12 cellular contexts compared by ENCODE assay signal in genomic region chr19:16161848-16162247, GRCh38. TPM values are rescaled to one million over a fixed set of nuclear protein-coding genes. Genes with fewer than 3 reads are reported as not detected.
A peak's percentile ranks its signal among the peaks of the same experiment; 100 is the strongest.
DNase-seq lines count a peak whose midpoint lies in the region; ATAC-seq and TF ChIP-seq lines count a peak whose summit lies in the region.
"Had no signal": no experiment of that assay in that cellular context is flagged by ENCODE, and none has a peak within 500 bp of the region (broad histone marks: within the 10 kb centered on the region; RNA-seq: fewer than 3 reads in every experiment).

No MANE protein-coding gene starts in this region.

- H3K36me3 ChIP-seq in stomach = peaks cover 0 to 10% (median 9%) of the 10 kb centered on the region in 4 donors
- H3K36me3 ChIP-seq in heart left ventricle = no peaks in the 10 kb centered on the region
- H3K36me3 ChIP-seq: HAP-1 had no signal

- CTCF ChIA-PET in activated CD4-positive, alpha-beta memory T cell treated with anti-CD3 and anti-CD28 coated beads, Interleukin-2, amount 10 ng/mL, durations not matched to agents 7 days and 5 days (lab: Charles Lee) = interaction anchor here (0.6 to 1.2 kb wide), 5 partner anchors 18 to 531 kb away, joined by 3 to 4 read pairs (median 4); no protein-coding TSS in a partner anchor

- intact Hi-C loops in stomach (cut with DNase I; ENCODE audit: low total_unique reads) (no loop called here), heart left ventricle (cut with DNase I) (no loop called here)

- no peaks in the 10 kb centered on the region for H3K9me3 Mint-ChIP-seq in activated CD4-positive, alpha-beta memory T cell treated with anti-CD3 and anti-CD28 coated beads, Interleukin-2, amount 10 ng/mL, durations not matched to agents 7 days and 5 days

- no peak overlapping the region for H3K4me3 Mint-ChIP-seq in activated CD4-positive, alpha-beta memory T cell treated with anti-CD3 and anti-CD28 coated beads, Interleukin-2, amount 10 ng/mL, durations not matched to agents 7 days and 5 days

- H3K9me3 ChIP-seq in stomach (no peaks in the 10 kb centered on the region), heart left ventricle (no peaks in the 10 kb centered on the region)
- H3K9me3 ChIP-seq: HAP-1 had no signal

- H3K4me3 ChIP-seq in stomach (no peak overlapping the region), heart left ventricle (no peak overlapping the region)
- H3K4me3 ChIP-seq: HAP-1 had no signal

- H3K27ac ChIP-seq in stomach (no peak overlapping the region), heart left ventricle (no peak overlapping the region)
- H3K27ac ChIP-seq: parathyroid adenoma had no signal

- peaks cover 21% of the 10 kb centered on the region for H3K4me1 Mint-ChIP-seq in activated CD4-positive, alpha-beta memory T cell treated with anti-CD3 and anti-CD28 coated beads, Interleukin-2, amount 10 ng/mL, durations not matched to agents 7 days and 5 days

- peaks cover 14% of the 10 kb centered on the region for H3K36me3 Mint-ChIP-seq in activated CD4-positive, alpha-beta memory T cell treated with anti-CD3 and anti-CD28 coated beads, Interleukin-2, amount 10 ng/mL, durations not matched to agents 7 days and 5 days (ENCODE audit: low read depth)

- H3K27me3 Mint-ChIP-seq in activated CD4-positive, alpha-beta memory T cell treated with anti-CD3 and anti-CD28 coated beads, Interleukin-2, amount 10 ng/mL, durations not matched to agents 7 days and 5 days = no peaks in the 10 kb centered on the region

- H3K27me3 ChIP-seq in stomach (no peaks in the 10 kb centered on the region), heart left ventricle (peaks cover 0 to 4% (median 0%) of the 10 kb centered on the region in 9 donors)

- ATAC-seq in HG03378 (IDR thresholded peaks at IDR 0.05; ENCODE audit: unreplicated experiment) = no peak
- no peak for ATAC-seq in heart left ventricle

- H3K27ac Mint-ChIP-seq in activated CD4-positive, alpha-beta memory T cell treated with anti-CD3 and anti-CD28 coated beads, Interleukin-2, amount 10 ng/mL, durations not matched to agents 7 days and 5 days = peak overlapping the region; percentile 58

- POLR2A ChIA-PET in activated CD4-positive, alpha-beta memory T cell treated with anti-CD3 and anti-CD28 coated beads, Interleukin-2, amount 10 ng/mL, durations not matched to agents 7 days and 5 days (lab: Charles Lee) = interaction anchor here (0.7 to 5.5 kb wide), 5 partner anchors 8 to 75 kb away, joined by 3 to 39 read pairs (median 4); partner anchors contain the start of genes HSH2D and RAB8A

- TF ChIP-seq POLR2A in stomach (IDR thresholded peaks at IDR 0.05) (no peak), heart left ventricle (IDR thresholded peaks at IDR 0.05) (no peak)

- WGBS in stomach, 5 donors = 66 to 74% (median 70%) methylated on average over 3 of the region's 3 CpGs
- 80 to 91% (median 82%) methylated on average over 3 of the region's 3 CpGs for whole genome bisulfite sequencing in heart left ventricle, 4 donors

- no peak for TF ChIP-seq EP300 in stomach (IDR thresholded peaks at IDR 0.05)

- H3K4me1 ChIP-seq in stomach = no peaks in the 10 kb centered on the region
- H3K4me1 ChIP-seq in heart left ventricle = no peaks in the 10 kb centered on the region
- H3K4me1 ChIP-seq: HAP-1, parathyroid adenoma had no signal

- no peak for TF ChIP-seq CTCF in stomach (IDR thresholded peaks at IDR 0.05)
- no peak for TF ChIP-seq CTCF in heart left ventricle (IDR thresholded peaks at IDR 0.05)

- DNase-seq in Ammon's horn (ENCODE audit: low spot score) (peak; percentile 38), HCEC 1CT (peak; percentile 91), glomerular visceral epithelial cell (ENCODE audit: extremely low spot score) (peak; percentile 32), stomach (no peak), heart left ventricle (no peak)
- DNase-seq in activated CD4-positive, alpha-beta memory T cell treated with anti-CD3 and anti-CD28 coated beads, Interleukin-2, amount 10 ng/mL, durations not matched to agents 7 days and 5 days = no peak
- DNase-seq: GF-D8, islet precursor cell, NCI-H2081 had no signal

RNA-seq across cellular contexts. Expression of gene CIB3, which starts 11.5 kb away (rescaled TPM):
- not detected for total RNA-seq in activated CD4-positive, alpha-beta memory T cell treated with anti-CD3 and anti-CD28 coated beads, Interleukin-2, amount 10 ng/mL, durations not matched to agents 7 days and 5 days
- total RNA-seq in stomach = not detected
- not detected for polyA plus RNA-seq in stomach
- not detected for total RNA-seq in heart left ventricle
- polyA plus RNA-seq in heart left ventricle = not detected

RNA-seq across cellular contexts. Expression of gene HSH2D, which starts 18.4 kb away (rescaled TPM):
- 100 to 1,000 TPM; 101 to 110 TPM for total RNA-seq in activated CD4-positive, alpha-beta memory T cell treated with anti-CD3 and anti-CD28 coated beads, Interleukin-2, amount 10 ng/mL, durations not matched to agents 7 days and 5 days
- total RNA-seq in stomach = 10 to 100 TPM in 3 of 5 donors, 1 to 10 TPM in 2; 6.2 to 24.5 (median 10.6) TPM
- 10 to 100 TPM in 1 of 3 donors, 1 to 10 TPM in 2; 8.2 to 17.7 (median 8.2) TPM for polyA plus RNA-seq in stomach
- 1 to 10 TPM in 2 of 9 donors, under 1 TPM in 3, not detected in 4; 0.16 to 1.8 (median 0.44) TPM for total RNA-seq in heart left ventricle
- under 1 TPM; 0.12 to 0.30 TPM for polyA plus RNA-seq in heart left ventricle

RNA-seq across cellular contexts. Expression of gene FAM32A, which starts 23.4 kb away (rescaled TPM):
- 10 to 100 TPM; 66.0 to 70.8 TPM for total RNA-seq in activated CD4-positive, alpha-beta memory T cell treated with anti-CD3 and anti-CD28 coated beads, Interleukin-2, amount 10 ng/mL, durations not matched to agents 7 days and 5 days
- total RNA-seq in stomach (100 to 1,000 TPM in 2 of 5 donors, 10 to 100 TPM in 2, 1 to 10 TPM in 1; 8.2 to 175 (median 61.0) TPM), heart left ventricle (10 to 100 TPM; 32.0 to 71.8 (median 37.5) TPM)
- polyA plus RNA-seq in stomach (100 to 1,000 TPM in 2 of 3 donors, 10 to 100 TPM in 1; 77.5 to 145 (median 102) TPM), heart left ventricle (10 to 100 TPM; 34.1 to 94.5 TPM)

RNA-seq across cellular contexts. Expression of gene AP1M1, which starts 35.9 kb away (rescaled TPM):
- total RNA-seq in activated CD4-positive, alpha-beta memory T cell treated with anti-CD3 and anti-CD28 coated beads, Interleukin-2, amount 10 ng/mL, durations not matched to agents 7 days and 5 days = 100 to 1,000 TPM; 131 to 151 TPM
- total RNA-seq in stomach (10 to 100 TPM in 4 of 5 donors, 1 to 10 TPM in 1; 2.0 to 92.4 (median 27.1) TPM), heart left ventricle (10 to 100 TPM; 39.3 to 83.8 (median 47.8) TPM)
- polyA plus RNA-seq in stomach (10 to 100 TPM; 24.2 to 32.8 (median 30.4) TPM), heart left ventricle (10 to 100 TPM; 26.2 to 93.4 TPM)

RNA-seq across cellular contexts. Expression of gene RAB8A, which starts 50.2 kb away (rescaled TPM):
- total RNA-seq in activated CD4-positive, alpha-beta memory T cell treated with anti-CD3 and anti-CD28 coated beads, Interleukin-2, amount 10 ng/mL, durations not matched to agents 7 days and 5 days = 100 to 1,000 TPM; 141 to 147 TPM
- total RNA-seq in stomach (10 to 100 TPM in 3 of 5 donors, 1 to 10 TPM in 2; 1.8 to 49.4 (median 11.2) TPM), heart left ventricle (10 to 100 TPM; 10.9 to 53.7 (median 23.7) TPM)
- polyA plus RNA-seq in stomach (10 to 100 TPM; 25.4 to 63.4 (median 39.4) TPM), heart left ventricle (10 to 100 TPM in 1 of 2 donors, 1 to 10 TPM in 1; 7.8 to 32.2 TPM)

Comparison
In these comparisons a context has a peak if more than half of its experiments do, and no peak if none do; other contexts are left out.
1. DNase-seq: peak in Ammon's horn (single experiment), HCEC 1CT (single experiment) and glomerular visceral epithelial cell (single experiment); none in activated CD4-positive, alpha-beta memory T cell treated with anti-CD3 and anti-CD28 coated beads, Interleukin-2, amount 10 ng/mL, durations not matched to agents 7 days and 5 days (single experiment), stomach (single experiment) and heart left ventricle (0 of 5).